13 cellular contexts compared by ENCODE assay signal in genomic region chr3:122992628-122993570, GRCh38.
DNase-seq lines count a peak whose midpoint lies in the region; ATAC-seq and TF ChIP-seq lines count a peak whose summit lies in the region.
"Had no signal": no experiment of that assay in that cellular context is flagged by ENCODE, and none has a peak within 500 bp of the region (broad histone marks: within the 10 kb centered on the region; RNA-seq: fewer than 3 reads in every experiment).

No MANE protein-coding gene starts in this region.

- DNase-seq in NCI-H82 (lab: John Stamatoyannopoulos, UW) (peak; percentile 72), NCI-H82 treated with DMSO at 0.1 percent for 48 hours (lab: John Stamatoyannopoulos, UW; ENCODE audit: unreplicated experiment) (no peak), anterior cingulate cortex (lab: John Stamatoyannopoulos, UW) (peak in 39 of 58 donors; percentile 13 to 79 (median 40)), islet precursor cell (peak; percentile 69), tibial artery (peak; percentile 68 to 84), GM13977 (ENCODE audit: low spot score) (no peak)
- DNase-seq in activated CD4-positive, alpha-beta T cell treated with anti-CD3 and anti-CD28 coated beads, Interleukin-2, amount 50 U/mL, for 48 hours = no peak
- DNase-seq: activated CD4-positive, alpha-beta memory T cell treated with anti-CD3 and anti-CD28 coated beads for 36 hours; activated naive CD4-positive, alpha-beta T cell; MM.1S; NK-92 treated with Interleukin-12 subunit alpha and Interleukin-12 subunit beta, amount 100 ng/mL, for 24 hours had no signal

- H3K4me1 ChIP-seq in tibial artery = peaks cover 0 to 27% (median 20%) of the 10 kb centered on the region in 4 donors

- TF ChIP-seq CTCF in tibial artery (IDR thresholded peaks at IDR 0.05) (no peak), GM13977 (IDR thresholded peaks at IDR 0.05; ENCODE audit: extremely low read depth, insufficient read depth, missing control alignments) (no peak)

- no peak overlapping the region for H3K27ac ChIP-seq in tibial artery
- H3K27ac ChIP-seq: neutrophil had no signal

- H3K4me3 ChIP-seq in tibial artery = no peak overlapping the region

- ATAC-seq in HG02798 (IDR thresholded peaks at IDR 0.05; ENCODE audit: poor library complexity, unreplicated experiment) = no peak

- H3K27me3 ChIP-seq in tibial artery = peaks cover 0 to 38% of the 10 kb centered on the region in 2 donors

- intact Hi-C loops in tibial artery (cut with DNase I; ENCODE audit: low total_unique reads) = no loop called here

- no peaks in the 10 kb centered on the region for H3K36me3 ChIP-seq in tibial artery
- H3K36me3 ChIP-seq: neutrophil had no signal

- H3K9me3 ChIP-seq in tibial artery = no peaks in the 10 kb centered on the region
- H3K9me3 ChIP-seq: neutrophil had no signal

- in situ Hi-C loops in GM13977 (cut with MboI; ENCODE audit: low pct_unique_long_range_greater_than_20kb, low sequenced_read_pairs, unreplicated experiment) = no loop called here

Comparison
In these comparisons a context has a peak if more than half of its experiments do, and no peak if none do; other contexts are left out.
1. DNase-seq: peak in NCI-H82 (single experiment), anterior cingulate cortex (39 of 58), islet precursor cell (single experiment) and tibial artery (2 of 2); none in NCI-H82 treated with DMSO at 0.1 percent for 48 hours (single experiment), GM13977 (single experiment) and activated CD4-positive, alpha-beta T cell treated with anti-CD3 and anti-CD28 coated beads, Interleukin-2, amount 50 U/mL, for 48 hours (0 of 2).